Comparison of ENCODE assay signal across 8 cellular contexts in the genomic region with DNA sequence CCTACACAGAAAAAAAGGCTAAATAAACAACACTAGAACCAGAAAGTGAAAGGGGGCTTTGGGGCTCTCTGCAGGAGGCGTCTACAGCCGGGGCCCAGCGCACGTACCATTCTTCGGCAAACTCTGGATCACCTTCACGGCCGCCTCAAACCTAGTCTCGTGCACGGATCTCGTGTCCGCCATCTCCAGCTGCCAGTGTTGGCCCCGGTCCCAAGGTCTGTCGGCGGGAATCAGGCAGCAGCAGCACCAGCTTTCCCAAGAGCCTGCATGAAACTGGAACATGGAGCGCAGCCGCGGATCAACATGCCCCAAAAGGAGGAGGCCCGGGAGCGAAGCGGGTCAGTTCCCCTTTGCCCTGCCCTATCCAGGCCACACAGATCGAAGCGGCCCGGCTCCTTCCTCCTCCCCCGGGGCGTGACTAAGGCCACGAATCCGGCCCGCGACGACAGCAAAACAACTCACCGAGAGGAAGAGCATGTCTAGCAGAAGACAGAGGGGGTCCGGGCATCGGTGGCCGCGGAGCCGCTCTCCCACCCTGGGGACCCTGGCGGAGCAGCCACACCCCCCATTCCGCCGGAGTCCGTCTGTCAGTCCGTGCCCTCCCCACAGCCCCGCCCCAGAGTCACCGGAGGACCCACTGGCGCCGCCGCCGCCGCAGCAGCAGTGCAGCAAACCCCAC. TPM values are rescaled to one million over a fixed set of nuclear protein-coding genes. Genes with fewer than 3 reads are reported as not detected.
A peak's percentile ranks its signal among the peaks of the same experiment; 100 is the strongest.
DNase-seq lines count a peak whose midpoint lies in the region; ATAC-seq and TF ChIP-seq lines count a peak whose summit lies in the region.

A gene with protein sequence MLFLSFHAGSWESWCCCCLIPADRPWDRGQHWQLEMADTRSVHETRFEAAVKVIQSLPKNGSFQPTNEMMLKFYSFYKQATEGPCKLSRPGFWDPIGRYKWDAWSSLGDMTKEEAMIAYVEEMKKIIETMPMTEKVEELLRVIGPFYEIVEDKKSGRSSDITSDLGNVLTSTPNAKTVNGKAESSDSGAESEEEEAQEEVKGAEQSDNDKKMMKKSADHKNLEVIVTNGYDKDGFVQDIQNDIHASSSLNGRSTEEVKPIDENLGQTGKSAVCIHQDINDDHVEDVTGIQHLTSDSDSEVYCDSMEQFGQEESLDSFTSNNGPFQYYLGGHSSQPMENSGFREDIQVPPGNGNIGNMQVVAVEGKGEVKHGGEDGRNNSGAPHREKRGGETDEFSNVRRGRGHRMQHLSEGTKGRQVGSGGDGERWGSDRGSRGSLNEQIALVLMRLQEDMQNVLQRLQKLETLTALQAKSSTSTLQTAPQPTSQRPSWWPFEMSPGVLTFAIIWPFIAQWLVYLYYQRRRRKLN (minus strand): TSS at position 586 of the 679 bp plus-strand sequence. CDS start 109 bp downstream, at position 477.

- POLR2A ChIA-PET in Panc1 (lab: Charles Lee), result no interaction called here

- TF ChIP-seq EP300 in esophagus muscularis mucosa (IDR thresholded peaks at IDR 0.05), result no peak

- in situ Hi-C loops in Panc1 (cut with HindIII; ENCODE audit: low pct_unique_long_range_greater_than_20kb, low sequenced_read_pairs), result no loop called here

- H3K27me3 Mint-ChIP-seq in activated T-cell treated with anti-CD3 and anti-CD28 coated beads, Interleukin-2, amount 50 U/mL, for 72 hours (ENCODE audit: low read depth), result no peaks in the 10 kb centered on the region

- H3K27ac ChIP-seq in Panc1 (ENCODE audit: low read length), result peak within 1 kb of the TSS; percentile 94
- peak within 1 kb of the TSS; percentile 91 to 97 (median 94) for H3K27ac ChIP-seq in esophagus muscularis mucosa (replicated peaks in 1 of 4)
- peak within 1 kb of the TSS; percentile 96 for H3K27ac ChIP-seq in muscle layer of colon (ENCODE audit: low read depth, low read length)

- H3K9ac ChIP-seq in muscle layer of colon (ENCODE audit: low read length), result peak within 1 kb of the TSS; percentile 93

- H3K9me3 Mint-ChIP-seq in activated T-cell treated with anti-CD3 and anti-CD28 coated beads, Interleukin-2, amount 50 U/mL, for 72 hours, result no peaks in the 10 kb centered on the region

- TF ChIP-seq CTCF in Panc1 (IDR thresholded peaks at IDR 0.05), result no peak
- no peak for TF ChIP-seq CTCF in esophagus muscularis mucosa (IDR thresholded peaks at IDR 0.05)

- peak within 1 kb of the TSS; percentile 92 to 97 for H3K4me3 Mint-ChIP-seq in activated T-cell treated with anti-CD3 and anti-CD28 coated beads, Interleukin-2, amount 50 U/mL, for 72 hours

- H3K36me3 Mint-ChIP-seq in activated T-cell treated with anti-CD3 and anti-CD28 coated beads, Interleukin-2, amount 50 U/mL, for 72 hours (ENCODE audit: insufficient read depth in 2 of 2), result peaks cover 2 to 7% of the 10 kb centered on the region in 2 donors

- H3K27me3 ChIP-seq in Panc1 (ENCODE audit: control insufficient read depth, insufficient read depth, low read length), result no peaks in the 10 kb centered on the region
- no peaks in the 10 kb centered on the region for H3K27me3 ChIP-seq in esophagus muscularis mucosa
- no peaks in the 10 kb centered on the region for H3K27me3 ChIP-seq in muscle layer of colon (ENCODE audit: control insufficient read depth in 1 of 2, insufficient read depth in 2 of 2, low read length in 2 of 2)

- ATAC-seq in GM21447 (IDR thresholded peaks at IDR 0.05; ENCODE audit: unreplicated experiment) (peak; percentile 50), Panc1 (peak; percentile 84)
- peak; percentile 62 to 64 for ATAC-seq in activated T-cell treated with anti-CD3 and anti-CD28 coated beads, Interleukin-2, amount 50 U/mL, for 72 hours (replicated peaks in 1 of 2)

- TF ChIP-seq POLR2A in esophagus muscularis mucosa (IDR thresholded peaks at IDR 0.05; ENCODE audit: low read depth), result no peak

- TSS peak; percentile 65 for BruUV-seq in Panc1 (replicated peaks; lab: Mats Ljungman, UMichigan)

- H3K4me1 ChIP-seq in Panc1 (ENCODE audit: control insufficient read depth, insufficient read depth, low read length) (peaks cover 7% of the 10 kb centered on the region; the same call in 1 of the 2 replicates), esophagus muscularis mucosa (peaks cover 20 to 46% (median 39%) of the 10 kb centered on the region in 4 donors), muscle layer of colon (ENCODE audit: insufficient read depth, low read length) (peaks cover 12% of the 10 kb centered on the region)

- CTCF ChIA-PET in Panc1 (lab: Charles Lee), result no interaction called here

- peaks cover 49% of the 10 kb centered on the region for H3K4me1 Mint-ChIP-seq in activated T-cell treated with anti-CD3 and anti-CD28 coated beads, Interleukin-2, amount 50 U/mL, for 72 hours (ENCODE audit: low read depth)

- 0% methylated on average over 21 of the region's 48 CpGs for WGBS in esophagus muscularis mucosa

- intact Hi-C loops in Panc1 (cut with micrococcal nuclease; ENCODE audit: unreplicated experiment) (no loop called here), esophagus muscularis mucosa (cut with DNase I) (loop anchor here (5.0 kb wide), 1 partner anchor 88 kb away; a partner anchor contains a TSS)

- peak within 1 kb of the TSS; percentile 65 to 76 for H3K4me3 ChIP-seq in Panc1 (ENCODE audit: low read depth in 2 of 2, low read length in 2 of 2)
- peak within 1 kb of the TSS; percentile 64 to 86 (median 86) for H3K4me3 ChIP-seq in esophagus muscularis mucosa
- H3K4me3 ChIP-seq in muscle layer of colon (ENCODE audit: low read depth in 1 of 2, low read length in 2 of 2), result peak within 1 kb of the TSS; percentile 68 to 93

- H3K27ac Mint-ChIP-seq in activated T-cell treated with anti-CD3 and anti-CD28 coated beads, Interleukin-2, amount 50 U/mL, for 72 hours, result peak within 1 kb of the TSS; percentile 97

- H3K36me3 ChIP-seq in Panc1 (ENCODE audit: control insufficient read depth, insufficient read depth, low read length), result peaks cover 3% of the 10 kb centered on the region; the same call in 1 of the 2 replicates
- no peaks in the 10 kb centered on the region for H3K36me3 ChIP-seq in esophagus muscularis mucosa
- no peaks in the 10 kb centered on the region for H3K36me3 ChIP-seq in muscle layer of colon (ENCODE audit: insufficient read depth, low read length)

- H3K9me3 ChIP-seq in Panc1 (ENCODE audit: control insufficient read depth, insufficient read depth, low read depth, low read length), result no peaks in the 10 kb centered on the region
- H3K9me3 ChIP-seq in esophagus muscularis mucosa, result no peaks in the 10 kb centered on the region
- H3K9me3 ChIP-seq in muscle layer of colon (ENCODE audit: low read length), result no peaks in the 10 kb centered on the region

- peak; percentile 88 for DNase-seq in DMS114 treated with DMSO at 0.1 percent for 48 hours (lab: John Stamatoyannopoulos, UW; ENCODE audit: unreplicated experiment)
- peak; percentile 75 for DNase-seq in HuH-7 (ENCODE audit: low spot score)
- DNase-seq in Panc1 (ENCODE audit: low read depth, low spot score), result no peak
- peak; percentile 79 to 82 for DNase-seq in activated T-cell treated with anti-CD3 and anti-CD28 coated beads, Interleukin-2, amount 50 U/mL, for 72 hours
- DNase-seq in esophagus muscularis mucosa (ENCODE audit: extremely low spot score), result peak; percentile 97
- DNase-seq in stimulated activated naive CD4-positive, alpha-beta T cell (lab: John Stamatoyannopoulos, UW), result peak; percentile 24 to 74 (median 61)

RNA-seq across cellular contexts. Expression of the gene that starts here (rescaled TPM):
- total RNA-seq in Panc1 (2021; ENCODE audit: unreplicated experiment), result 18.4 TPM
- polyA plus RNA-seq in Panc1 (2012; ENCODE audit: insufficient read length), result 14.1 TPM
- total RNA-seq in activated T-cell treated with anti-CD3 and anti-CD28 coated beads, Interleukin-2, amount 50 U/mL, for 72 hours, result 10 to 100 TPM; 21.7 to 23.2 TPM
- total RNA-seq in esophagus muscularis mucosa, result 10 to 100 TPM; 12.5 to 17.4 (median 14.4) TPM
